ENCODE assay signal across 11 cellular contexts in the genomic region with DNA sequence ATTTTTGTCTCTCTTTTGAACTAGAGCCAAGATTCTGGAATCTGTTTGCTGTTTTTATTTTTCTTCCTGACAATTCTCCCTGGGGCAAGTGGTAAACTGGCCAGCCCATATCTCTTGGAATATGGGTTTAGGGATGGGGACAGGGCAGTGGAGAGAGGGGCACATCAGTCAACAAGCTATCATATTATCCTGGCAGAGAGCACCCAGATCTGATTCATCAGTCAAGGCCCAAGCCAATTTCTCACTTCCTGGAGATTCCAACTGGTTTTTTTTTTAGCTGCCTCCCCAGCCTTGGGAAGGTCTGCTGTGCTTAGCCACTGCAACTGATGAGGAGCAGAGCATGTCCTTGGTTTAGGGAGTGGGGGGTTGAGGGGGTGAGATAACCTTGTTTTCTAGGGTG. TPM values are rescaled to one million over a fixed set of nuclear protein-coding genes. Genes with fewer than 3 reads are reported as not detected.
DNase-seq lines count a peak whose midpoint lies in the region; ATAC-seq, FAIRE-seq and TF ChIP-seq lines count a peak whose summit lies in the region.
"Had no signal": no experiment of that assay in that cellular context is flagged by ENCODE, and none has a peak within 500 bp of the region (broad histone marks: within the 10 kb centered on the region; RNA-seq: fewer than 3 reads in every experiment).

No MANE protein-coding gene starts in this region.

- peaks cover 19% of the 10 kb centered on the region for H3K36me3 Mint-ChIP-seq in endodermal cell (ENCODE audit: low read depth)

- H3K4me1 Mint-ChIP-seq in endodermal cell: peaks cover 58% of the 10 kb centered on the region
- H3K4me1 Mint-ChIP-seq: activated naive CD8-positive, alpha-beta T cell treated with anti-CD3 and anti-CD28 coated beads, Interleukin-2, amount 50 U/mL, for 24 hours had no signal

- no peak overlapping the region for H3K4me3 ChIP-seq in endodermal cell (ENCODE audit: low read length)
- H3K4me3 ChIP-seq in mesendoderm (ENCODE audit: low read length): no peak overlapping the region

- H3K18ac ChIP-seq in mesendoderm (ENCODE audit: low read length): peak overlapping the region; percentile 34

- H3K9me3 ChIP-seq in endodermal cell (ENCODE audit: control insufficient read depth, low read length): no peaks in the 10 kb centered on the region

- no peak overlapping the region for H3K9ac ChIP-seq in endodermal cell (ENCODE audit: extremely low read depth, low read length, poor library complexity, severe bottlenecking)
- no peak overlapping the region for H3K9ac ChIP-seq in mesendoderm (ENCODE audit: low read length)

- no peak overlapping the region for H2BK5ac ChIP-seq in mesendoderm (ENCODE audit: low read length)

- no peaks in the 10 kb centered on the region for H3K79me1 ChIP-seq in mesendoderm (ENCODE audit: low read length)

- H2AK5ac ChIP-seq in mesendoderm (ENCODE audit: low read length): no peak overlapping the region

- H3K27ac ChIP-seq in endodermal cell (ENCODE audit: low read depth, low read length) (peak overlapping the region; percentile 64), mesendoderm (ENCODE audit: low read depth, low read length) (no peak overlapping the region)
- H3K27ac ChIP-seq: 22Rv1 had no signal

- no peaks in the 10 kb centered on the region for H3K79me2 ChIP-seq in mesendoderm (ENCODE audit: control insufficient read depth, insufficient read depth, low read length)

- H3K4me3 Mint-ChIP-seq in endodermal cell: no peak overlapping the region
- H3K4me3 Mint-ChIP-seq: activated naive CD8-positive, alpha-beta T cell treated with anti-CD3 and anti-CD28 coated beads, Interleukin-2, amount 50 U/mL, for 24 hours had no signal

- no peak overlapping the region for H2BK120ac ChIP-seq in mesendoderm (ENCODE audit: low read depth, low read length)

- H3K4ac ChIP-seq in mesendoderm (ENCODE audit: low read depth, low read length): no peak overlapping the region

- H3K56ac ChIP-seq in mesendoderm (ENCODE audit: low read length): no peak overlapping the region

- H3K4me2 ChIP-seq in mesendoderm (ENCODE audit: low read length): no peak overlapping the region

- no peak overlapping the region for H4K5ac ChIP-seq in mesendoderm (ENCODE audit: low read length)

- H3K23ac ChIP-seq in mesendoderm (ENCODE audit: low read length): no peak overlapping the region

- TF ChIP-seq CTCF in endodermal cell (conservative IDR thresholded peaks at IDR 0.05): no peak

- H3K36me3 ChIP-seq in endodermal cell (ENCODE audit: control insufficient read depth, insufficient read depth, low read length) (peaks cover 36% of the 10 kb centered on the region), mesendoderm (ENCODE audit: control insufficient read depth, insufficient read depth, low read length) (no peaks in the 10 kb centered on the region)

- H3K27me3 ChIP-seq in endodermal cell (ENCODE audit: control insufficient read depth, insufficient read depth, low read length, poor library complexity, severe bottlenecking) (no peaks in the 10 kb centered on the region), mesendoderm (ENCODE audit: insufficient read depth, low read length, poor library complexity) (no peaks in the 10 kb centered on the region)

- H2BK15ac ChIP-seq in mesendoderm (replicated peaks; ENCODE audit: low read depth): no peak overlapping the region

- H3K27ac Mint-ChIP-seq in endodermal cell: peak overlapping the region; percentile 62
- H3K27ac Mint-ChIP-seq: activated naive CD8-positive, alpha-beta T cell treated with anti-CD3 and anti-CD28 coated beads, Interleukin-2, amount 50 U/mL, for 24 hours had no signal

- ATAC-seq in activated CD4-positive, CD25-positive, alpha-beta regulatory T cell treated with anti-CD3 and anti-CD28 coated beads, Interleukin-2, amount 50 U/mL, for 24 hours: no peak
- no peak for ATAC-seq in HG02798 (IDR thresholded peaks at IDR 0.05; ENCODE audit: poor library complexity, unreplicated experiment)
- ATAC-seq in HG02642 (IDR thresholded peaks at IDR 0.05; ENCODE audit: poor library complexity, unreplicated experiment): no peak
- ATAC-seq: activated naive CD8-positive, alpha-beta T cell treated with anti-CD3 and anti-CD28 coated beads, Interleukin-2, amount 50 U/mL, for 24 hours had no signal

- peaks cover 14% of the 10 kb centered on the region for H3K4me1 ChIP-seq in endodermal cell (ENCODE audit: control insufficient read depth, insufficient read depth, low read length)
- H3K4me1 ChIP-seq in mesendoderm (ENCODE audit: control insufficient read depth, low read depth, low read length): peaks cover 15% of the 10 kb centered on the region

- no peaks in the 10 kb centered on the region for H3K27me3 Mint-ChIP-seq in endodermal cell (ENCODE audit: insufficient read depth)
- H3K27me3 Mint-ChIP-seq: activated naive CD8-positive, alpha-beta T cell treated with anti-CD3 and anti-CD28 coated beads, Interleukin-2, amount 50 U/mL, for 24 hours had no signal

- DNase-seq in DMS53 (lab: John Stamatoyannopoulos, UW) (peak; percentile 48), DMS53 treated with DMSO at 0.1 percent for 48 hours (lab: John Stamatoyannopoulos, UW; ENCODE audit: unreplicated experiment) (no peak), endodermal cell (no peak), mesendoderm (no peak), urothelium cell line (ENCODE audit: low spot score) (peak; percentile 73)
- DNase-seq: activated naive CD8-positive, alpha-beta T cell treated with anti-CD3 and anti-CD28 coated beads, Interleukin-2, amount 50 U/mL, for 24 hours; NCI-H1417 had no signal

- H4K8ac ChIP-seq in mesendoderm (ENCODE audit: low read depth, low read length): no peak overlapping the region

- peak; percentile 92 for FAIRE-seq in urothelium cell line (lab: Jason Lieb, UNC)

- H3K9me3 Mint-ChIP-seq in endodermal cell: no peaks in the 10 kb centered on the region

RNA-seq across cellular contexts. Expression of gene ARHGAP28, which starts 52.3 kb away (rescaled TPM):
- total RNA-seq in endodermal cell: 100 to 1,000 TPM; 110 to 133 TPM
- 41.9 TPM for polyA plus RNA-seq in endodermal cell (2013, experiment 1 of 2)
- 49.8 TPM for polyA plus RNA-seq in endodermal cell (2013, experiment 2 of 2)
- 10.2 TPM for polyA plus RNA-seq in mesendoderm (2013, experiment 1 of 2)
- 10.4 TPM for polyA plus RNA-seq in mesendoderm (2013, experiment 2 of 2)

Comparison
In these comparisons a context has a peak if more than half of its experiments do, and no peak if none do; other contexts are left out.
1. DNase-seq: peak in DMS53 (single experiment) and urothelium cell line (single experiment); none in DMS53 treated with DMSO at 0.1 percent for 48 hours (single experiment), endodermal cell (single experiment) and mesendoderm (single experiment).